Comparison of ENCODE assay signal across 26 cellular contexts in the genomic region with DNA sequence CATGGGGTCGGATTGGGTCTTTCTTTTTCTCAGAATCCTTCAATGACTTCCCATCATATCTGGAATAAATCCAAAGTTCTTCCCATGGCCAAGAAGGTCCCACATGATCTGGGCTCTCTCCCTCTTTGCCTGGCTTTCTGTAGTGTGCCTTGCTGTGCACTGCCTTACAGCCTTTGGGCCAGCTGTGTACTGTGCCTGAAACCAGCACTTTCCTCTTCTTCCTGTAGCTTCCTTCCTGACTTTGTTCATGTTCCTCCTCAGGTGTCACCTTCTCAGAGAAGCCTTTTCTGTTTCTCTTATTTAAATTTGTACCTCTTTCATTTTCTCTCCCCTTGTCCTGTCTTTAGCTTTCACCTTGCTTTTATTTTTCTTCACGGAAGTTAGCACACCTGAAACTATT. TPM values are rescaled to one million over a fixed set of nuclear protein-coding genes. Genes with fewer than 3 reads are reported as not detected.
DNase-seq lines count a peak whose midpoint lies in the region; ATAC-seq, FAIRE-seq and TF ChIP-seq lines count a peak whose summit lies in the region.
"Had no signal": no experiment of that assay in that cellular context is flagged by ENCODE, and none has a peak within 500 bp of the region (broad histone marks: within the 10 kb centered on the region; RNA-seq: fewer than 3 reads in every experiment).

No MANE protein-coding gene starts in this region.

- in situ Hi-C loops in GM12878 (cut with MboI) = no loop called here

- H3K4me2 ChIP-seq in GM12878 (ENCODE audit: control insufficient read depth, insufficient read depth) = peak overlapping the region; percentile 47; the same call in 1 of the 2 replicates

- H3K27ac ChIP-seq in GM12878 (ENCODE audit: control insufficient read depth, insufficient read depth) (no peak overlapping the region), gastroesophageal sphincter (no peak overlapping the region)
- H3K27ac ChIP-seq: C4-2B, Peyer's patch, SK-N-MC had no signal

- BruUV-seq in GM12878 (replicated peaks; lab: Mats Ljungman, UMichigan) = no TSS peak

- TF ChIP-seq RAD21 in GM12878 (IDR thresholded peaks at IDR 0.05; ENCODE audit: insufficient read depth, low read depth, low read length) = no peak

- 40% methylated on average over 2 of the region's 2 CpGs for WGBS in GM12878 (ENCODE audit: insufficient coverage, insufficient replicate concordance, low lambda C conversion rate, missing lambda C conversion rate)
- WGBS in gastroesophageal sphincter (ENCODE audit: low coverage in 1 of 2), 2 donors = 74 to 83% methylated on average over 1 to 2 of the region's 2 CpGs

- DNase-seq in GM12878 (ENCODE audit: low read depth, low spot score) (no peak), NCI-H2227 treated with DMSO at 0.1 percent for 48 hours (lab: John Stamatoyannopoulos, UW) (no peak)
- no peak for DNase-seq in stimulated activated CD4-positive, alpha-beta T cell treated with anti-CD3 and anti-CD28 coated beads, Interleukin-4, amount 100 ng/mL, for 24 hours
- DNase-seq: Caco-2; CD8-positive, alpha-beta T cell; EL; GDM1; KG1; NCI-H1048; NCI-H1417; NCI-H1694; NCI-H2029 treated with DMSO at 0.1 percent for 48 hours; NCI-H226; NCI-H510A; NCI-H69; OCI-M1; Peyer's patch; SIG-M5 had no signal

- no peak overlapping the region; the same call in 1 of the 2 replicates for H2AFZ ChIP-seq in GM12878 (ENCODE audit: control insufficient read depth, low read depth, low read length)

- SMC1A ChIA-PET in GM12878 (lab: Charles Lee; ENCODE audit: uncharacterized antibody, unreplicated experiment) = interaction anchor here (0.7 kb wide), 1 partner anchor 68 kb away, joined by 3 read pairs; no protein-coding TSS in a partner anchor

- no peaks in the 10 kb centered on the region for H3K36me3 ChIP-seq in GM12878 (ENCODE audit: control insufficient read depth in 2 of 2, insufficient read depth in 2 of 2, low read length in 1 of 2)
- no peaks in the 10 kb centered on the region for H3K36me3 ChIP-seq in gastroesophageal sphincter
- H3K36me3 ChIP-seq: Peyer's patch had no signal

- H3K27me3 ChIP-seq in GM12878 (replicated peaks in 1 of 2; ENCODE audit: control insufficient read depth in 2 of 2, insufficient read depth in 2 of 2, low read length in 1 of 2) = no peaks in the 10 kb centered on the region
- H3K27me3 ChIP-seq in gastroesophageal sphincter = peaks cover 43% of the 10 kb centered on the region
- H3K27me3 ChIP-seq: Peyer's patch had no signal

- intact Hi-C loops in GM12878 (cut with micrococcal nuclease; ENCODE audit: unreplicated experiment) = no loop called here

- FAIRE-seq in GM12878 (lab: Jason Lieb, UNC) = no peak
- FAIRE-seq: A204.1, HTR-8/SVneo had no signal

- POLR2A ChIA-PET in GM12878 (lab: Charles Lee) = no interaction called here

- H4K20me1 ChIP-seq in GM12878 (ENCODE audit: control insufficient read depth, insufficient read depth) = no peaks in the 10 kb centered on the region

- H3K9me3 ChIP-seq in GM12878 (replicated peaks; ENCODE audit: control insufficient read depth, insufficient read depth, low read length) (peaks cover 5% of the 10 kb centered on the region), gastroesophageal sphincter (peaks cover 0 to 15% (median 0%) of the 10 kb centered on the region in 3 donors)

- H3K9ac ChIP-seq in GM12878 (ENCODE audit: control insufficient read depth, insufficient read depth, low read length) = no peak overlapping the region

- H3K4me3 ChIP-seq in GM08714 (ENCODE audit: low read length) = peak overlapping the region; percentile 25; the same call in 1 of the 2 replicates
- H3K4me3 ChIP-seq in GM12878 = no peak overlapping the region
- no peak overlapping the region for H3K4me3 ChIP-seq in gastroesophageal sphincter
- H3K4me3 ChIP-seq: Peyer's patch, SK-N-MC had no signal

- RAD21 ChIA-PET in GM12878 (lab: Charles Lee; ENCODE audit: unreplicated experiment) = interaction anchor here (1.1 to 1.2 kb wide), 2 partner anchors 8 to 64 kb away, joined by 3 read pairs; no protein-coding TSS in a partner anchor

- H3K79me2 ChIP-seq in GM12878 (ENCODE audit: control insufficient read depth, insufficient read depth, low read length) = peaks cover 6% of the 10 kb centered on the region

- TF ChIP-seq CTCF in GM12878 (IDR thresholded peaks at IDR 0.05 in 2 of 3, conservative IDR thresholded peaks at IDR 0.05 in 1 of 3; ENCODE audit: control insufficient read depth in 2 of 3, extremely low read depth in 1 of 3, insufficient read depth in 1 of 3, low read depth in 3 of 3, low read length in 3 of 3) (no peak), gastroesophageal sphincter (IDR thresholded peaks at IDR 0.05) (no peak)

- CTCF ChIA-PET in GM12878 (lab: Yijun Ruan, JAX) = interaction anchor here (1.0 kb wide), 1 partner anchor 10 kb away, joined by 3 read pairs; no protein-coding TSS in a partner anchor

- peak; percentile 44 for ATAC-seq in HG03025 (IDR thresholded peaks at IDR 0.05; ENCODE audit: low FRiP score, unreplicated experiment)
- no peak for ATAC-seq in GM12878
- no peak for ATAC-seq in gastroesophageal sphincter
- no peak for ATAC-seq in GM21423 (IDR thresholded peaks at IDR 0.05; ENCODE audit: unreplicated experiment)
- ATAC-seq: CD8-positive, alpha-beta T cell had no signal

- H3K4me1 ChIP-seq in GM12878 (ENCODE audit: control insufficient read depth, insufficient read depth, low read length) (peaks cover 17% of the 10 kb centered on the region), gastroesophageal sphincter (peaks cover 0 to 18% (median 14%) of the 10 kb centered on the region in 3 donors)

- TF ChIP-seq POLR2A in GM12878 (IDR thresholded peaks at IDR 0.05; ENCODE audit: low read depth, low read length) (no peak), gastroesophageal sphincter (IDR thresholded peaks at IDR 0.05) (no peak)

- TF ChIP-seq EP300 in GM12878 (IDR thresholded peaks at IDR 0.05; ENCODE audit: borderline replicate concordance in 1 of 2, control insufficient read depth in 1 of 2, low read depth in 2 of 2, low read length in 2 of 2) (no peak), gastroesophageal sphincter (IDR thresholded peaks at IDR 0.05) (no peak)

TF ChIP-seq in GM12878, 131 proteins besides CTCF, POLR2A, EP300 and RAD21:
- TF ChIP-seq ETV6 (conservative IDR thresholded peaks at IDR 0.05 in 1 of 2, IDR thresholded peaks at IDR 0.05 in 1 of 2; ENCODE audit: borderline replicate concordance in 1 of 2, low read depth in 1 of 2) (peak in 1 of 2 experiments; percentile 53; a peak in 1 of 4 replicates), MYB (IDR thresholded peaks at IDR 0.05; ENCODE audit: borderline replicate concordance, low read depth, low read length) (no peak)
TF ChIP-seq in GM12878: peak in this region for 1.

RNA-seq across cellular contexts. Expression of a gene that starts 4.3 kb away (rescaled TPM):
- 38.0 and 38.4 TPM in 2 replicates for total RNA-seq in GM12878 (2013; cell fraction: nucleolus; rRNA removed)
- total RNA-seq in GM12878 (2014; rRNA removed) = 31.2 and 33.9 TPM in 2 replicates
- 26.3 and 27.3 TPM in 2 replicates for total RNA-seq in GM12878 (2014; rRNA removed; fragmentation: Illumina TruSeq; extraction: Trizol)
- total RNA-seq in GM12878 (2021) = 41.0 and 42.5 TPM in 2 replicates
- polyA plus RNA-seq in GM12878 (2011; ENCODE audit: low read depth) = 15.7 TPM
- 40.6 and 43.4 TPM in 2 replicates for polyA plus RNA-seq in GM12878 (2011; rRNA removed)
- 25.2 and 25.4 TPM in 2 replicates for polyA plus RNA-seq in GM12878 (2011; cell fraction: cytosol; rRNA removed)
- polyA plus RNA-seq in GM12878 (2011; cell fraction: nucleus; rRNA removed) = 73.1 and 74.0 TPM in 2 replicates
- polyA plus RNA-seq in GM12878 (2012) = 20.8 and 27.1 TPM in 2 replicates
- polyA plus RNA-seq in GM12878 (2014; fragmentation: Illumina TruSeq; extraction: Trizol) = 50.7 and 51.7 TPM in 2 replicates
- 10 to 100 TPM; 23.5 to 26.4 TPM for polyA plus RNA-seq in GM12878 (2014; fragmentation: Nextera tagmentation; extraction: Ambion mirVana)
- 44.0 and 47.3 TPM in 2 replicates for polyA plus RNA-seq in GM12878 (2014; rRNA removed)
- 10 to 100 TPM; 68.1 to 71.3 TPM for polyA plus RNA-seq in GM12878 (2016; fragmentation: Nextera tagmentation; extraction: Ambion mirVana)
- 12.1 and 18.8 TPM in 2 replicates for polyA minus RNA-seq in GM12878 (2011; rRNA and poly(A)+ RNA removed)
- 8.0 and 9.1 TPM in 2 replicates for polyA minus RNA-seq in GM12878 (2011; cell fraction: cytosol; rRNA and poly(A)+ RNA removed)
- polyA minus RNA-seq in GM12878 (2011; cell fraction: nucleus; rRNA and poly(A)+ RNA removed) = 7.0 and 10.0 TPM in 2 replicates
- 1 to 10 TPM; 1.5 to 5.2 (median 4.0) TPM for total RNA-seq in gastroesophageal sphincter

Comparison
In these comparisons a context has a peak if more than half of its experiments do, and no peak if none do; other contexts are left out.
1. RNA of a gene that starts 4.3 kb away (total RNA-seq): 26.3 to 42.5 TPM in GM12878; 1.5 to 5.2 TPM in gastroesophageal sphincter; every median in the first group is over 4 times any median in the second.